23 cellular contexts compared by ENCODE assay signal in the genomic region with DNA sequence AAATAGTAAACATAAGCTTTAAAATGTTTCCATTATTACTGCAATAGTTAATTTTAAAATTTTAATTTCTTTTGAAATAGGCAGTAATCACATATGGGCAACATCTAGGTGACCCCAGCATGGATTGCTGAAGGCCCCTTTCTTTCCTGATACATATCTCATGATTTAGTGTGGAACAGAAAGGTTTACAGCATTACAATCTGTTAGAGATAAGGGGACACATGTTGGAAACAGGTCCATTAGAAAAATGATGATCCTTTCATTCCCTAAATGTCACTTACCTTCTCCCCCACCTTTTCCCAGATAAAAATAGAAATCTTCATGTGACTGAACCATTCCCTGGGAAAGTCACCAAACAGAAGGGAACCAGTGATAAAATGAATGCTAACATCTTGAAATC.
"Had no signal": no experiment of that assay in that cellular context is flagged by ENCODE, and none has a peak within 500 bp of the region (broad histone marks: within the 10 kb centered on the region; RNA-seq: fewer than 3 reads in every experiment).

No MANE protein-coding gene starts in this region.

- ATAC-seq: HepG2, K562, Right ventricle myocardium inferior had no signal

- H3K9ac ChIP-seq: KMS-11 had no signal

- H3K4me3 ChIP-seq: K562, PC-9, Peyer's patch, SJSA1 had no signal

- H2AFZ ChIP-seq: PC-9 had no signal

- DNase-seq: Kasumi-1, MM.1S, NCI-H1092 treated with DMSO at 0.1 percent for 48 hours, NCI-H1436, NCI-H187, NCI-H2029, NCI-H2081 treated with DMSO at 0.1 percent for 48 hours, NCI-H2171, NCI-H226, NCI-H446, NCI-H510A, NCI-H524 treated with DMSO at 0.1 percent for 48 hours, NCI-H69, NCI-H774, OCI-M1, PC-9, Peyer's patch, SIG-M5 had no signal

- H3K27me3 ChIP-seq: Peyer's patch, SJSA1 had no signal

- H3K9me3 ChIP-seq: Peyer's patch, SJSA1 had no signal

- H3K36me3 ChIP-seq: Peyer's patch, SJSA1 had no signal

- FAIRE-seq: HepG2, K562 had no signal

- H3K4me2 ChIP-seq: KMS-11, PC-9 had no signal

- H3K27ac ChIP-seq: KMS-11, PC-9, Peyer's patch, SJSA1 had no signal

- H3K4me1 ChIP-seq: Peyer's patch had no signal
